8 cellular contexts compared by ENCODE assay signal in genomic region chr4:78552398-78553396, GRCh38. TPM values are rescaled to one million over a fixed set of nuclear protein-coding genes. Genes with fewer than 3 reads are reported as not detected.
DNase-seq lines count a peak whose midpoint lies in the region; ATAC-seq lines count a peak whose summit lies in the region.

No MANE protein-coding gene starts in this region.

- peak overlapping the region in 2 of 3 donors; percentile 75 for H3K4me3 ChIP-seq in skeletal muscle tissue (ENCODE audit: low read length in 3 of 3)

- no peak for ATAC-seq in HG03039 (IDR thresholded peaks at IDR 0.05; ENCODE audit: unreplicated experiment)

- H3K27me3 ChIP-seq in skeletal muscle tissue (ENCODE audit: control insufficient read depth in 3 of 3, insufficient read depth in 3 of 3, low read length in 3 of 3): peaks cover 6 to 14% (median 9%) of the 10 kb centered on the region in 3 donors

- H3K9ac ChIP-seq in skeletal muscle tissue (ENCODE audit: low read depth in 1 of 3, low read length in 3 of 3): peak overlapping the region in 1 of 3 donors; percentile 79

- DNase-seq in NCI-H2171 treated with DMSO at 0.1 percent for 48 hours (lab: John Stamatoyannopoulos, UW) (peak; percentile 29), NCI-H2171 (lab: John Stamatoyannopoulos, UW) (no peak), SKM-1 treated with dmso at 0.1 percent for 144 hours (lab: John Stamatoyannopoulos, UW; ENCODE audit: unreplicated experiment) (peak; percentile 80), iPS DF 19.7 (ENCODE audit: low read depth, low spot score) (peak; percentile 76), amygdala (lab: John Stamatoyannopoulos, UW) (no peak)
- DNase-seq in activated CD4-positive, CD25-positive, alpha-beta regulatory T cell (lab: John Stamatoyannopoulos, UW): no peak

- H3K9me3 ChIP-seq in skeletal muscle tissue (ENCODE audit: control insufficient read depth in 3 of 3, low read length in 3 of 3): no peaks in the 10 kb centered on the region

- no peak overlapping the region for H3K27ac ChIP-seq in skeletal muscle tissue (ENCODE audit: low read depth, low read length)

- H3K4me1 ChIP-seq in skeletal muscle tissue (ENCODE audit: control insufficient read depth in 3 of 3, insufficient read depth in 3 of 3, low read length in 3 of 3): peaks cover 0 to 10% (median 6%) of the 10 kb centered on the region in 3 donors

- H3K36me3 ChIP-seq in skeletal muscle tissue (ENCODE audit: control insufficient read depth in 3 of 3, insufficient read depth in 3 of 3, low read length in 3 of 3): no peaks in the 10 kb centered on the region

RNA-seq across cellular contexts. Expression of gene ANXA3, which starts 1.1 kb away (rescaled TPM):
- total RNA-seq in skeletal muscle tissue: 14.6 TPM

Comparison
In these comparisons a context has a peak if more than half of its experiments do, and no peak if none do; other contexts are left out.
1. DNase-seq: peak in NCI-H2171 treated with DMSO at 0.1 percent for 48 hours (single experiment), SKM-1 treated with dmso at 0.1 percent for 144 hours (single experiment) and iPS DF 19.7 (single experiment); none in NCI-H2171 (single experiment), activated CD4-positive, CD25-positive, alpha-beta regulatory T cell (0 of 4) and amygdala (0 of 56).